Comparison of ENCODE assay signal across 17 cellular contexts in the genomic region with DNA sequence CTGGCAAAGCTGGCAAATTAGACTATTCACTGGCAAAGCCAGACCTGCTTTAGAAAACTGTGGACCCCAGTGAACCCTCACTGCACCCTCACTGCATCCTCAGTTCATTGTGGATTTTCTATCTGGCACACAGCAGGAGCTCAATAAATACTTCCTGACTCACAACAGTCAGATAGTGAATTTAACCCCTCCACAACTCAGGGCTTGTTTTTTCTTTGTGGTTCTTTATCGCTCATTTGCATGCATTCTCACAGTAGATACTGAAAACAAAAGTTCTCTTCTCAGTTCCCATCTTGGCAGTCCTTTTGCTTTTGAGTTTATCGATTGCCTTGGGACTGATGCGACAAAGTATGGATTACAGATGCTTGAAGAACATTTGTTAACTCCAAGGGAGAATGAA.
DNase-seq lines count a peak whose midpoint lies in the region; ATAC-seq and TF ChIP-seq lines count a peak whose summit lies in the region.
"Had no signal": no experiment of that assay in that cellular context is flagged by ENCODE, and none has a peak within 500 bp of the region (broad histone marks: within the 10 kb centered on the region; RNA-seq: fewer than 3 reads in every experiment).

No MANE protein-coding gene starts in this region.

- no peaks in the 10 kb centered on the region for H3K27me3 ChIP-seq in hepatocyte
- H3K27me3 ChIP-seq in aorta (ENCODE audit: control insufficient read depth in 1 of 2, insufficient read depth in 2 of 2, low read length in 1 of 2): no peaks in the 10 kb centered on the region
- H3K27me3 ChIP-seq: cardiac muscle cell, heart left ventricle, suprapubic skin had no signal

- intact Hi-C loops in aorta (cut with DNase I): no loop called here

- H2AFZ ChIP-seq in hepatocyte: no peak overlapping the region
- H2AFZ ChIP-seq: PC-9 had no signal

- no peak for TF ChIP-seq CTCF in hepatocyte (IDR thresholded peaks at IDR 0.05; ENCODE audit: poor library complexity)

- DNase-seq in OCI-M1 (lab: John Stamatoyannopoulos, UW): peak; percentile 53
- no peak for DNase-seq in hippocampal formation (lab: John Stamatoyannopoulos, UW)
- no peak for DNase-seq in activated gamma-delta T cell (lab: John Stamatoyannopoulos, UW)
- no peak for DNase-seq in hepatocyte (ENCODE audit: low spot score)
- no peak for DNase-seq in aorta
- DNase-seq: activated CD4-positive, alpha-beta memory T cell treated with anti-CD3 and anti-CD28 coated beads, Interleukin-2, amount 10 ng/mL, durations not matched to agents 7 days and 5 days; activated T-cell treated with anti-CD3 and anti-CD28 coated beads, Interleukin-2, amount 50 U/mL, for 72 hours; DMS153; heart left ventricle; NCI-H2081 treated with DMSO at 0.1 percent for 48 hours; PC-9; retina had no signal

- H3K4me1 ChIP-seq in hepatocyte (ENCODE audit: insufficient read depth) (no peaks in the 10 kb centered on the region), aorta (ENCODE audit: control insufficient read depth in 1 of 2, insufficient read depth in 2 of 2, low read length in 2 of 2) (no peaks in the 10 kb centered on the region)
- H3K4me1 ChIP-seq: heart left ventricle had no signal

- H4K20me1 ChIP-seq in hepatocyte (ENCODE audit: insufficient read depth, poor library complexity, severe bottlenecking): no peaks in the 10 kb centered on the region

- H3K36me3 ChIP-seq in hepatocyte (replicated peaks; ENCODE audit: insufficient read depth, low read depth) (no peaks in the 10 kb centered on the region), aorta (ENCODE audit: control insufficient read depth in 1 of 2, insufficient read depth in 2 of 2, low read length in 1 of 2) (no peaks in the 10 kb centered on the region)
- H3K36me3 ChIP-seq: cardiac muscle cell, heart left ventricle, suprapubic skin had no signal

- no peaks in the 10 kb centered on the region for H3K9me3 ChIP-seq in hepatocyte (ENCODE audit: low read depth)
- H3K9me3 ChIP-seq in aorta (ENCODE audit: control insufficient read depth, low read length): no peaks in the 10 kb centered on the region
- H3K9me3 ChIP-seq: heart left ventricle, suprapubic skin had no signal

- H3K27ac ChIP-seq in hepatocyte: no peak overlapping the region
- H3K27ac ChIP-seq in aorta (ENCODE audit: low read depth in 1 of 2, low read length in 2 of 2): no peak overlapping the region
- H3K27ac ChIP-seq: cardiac muscle cell, heart left ventricle, PC-9, suprapubic skin had no signal

- no peak overlapping the region for H3K4me2 ChIP-seq in hepatocyte
- H3K4me2 ChIP-seq: PC-9 had no signal

- H3K4me3 ChIP-seq in hepatocyte: no peak overlapping the region
- no peak overlapping the region for H3K4me3 ChIP-seq in aorta (ENCODE audit: low read length in 2 of 2)
- H3K4me3 ChIP-seq: cardiac muscle cell, heart left ventricle, PC-9, suprapubic skin had no signal

- no peaks in the 10 kb centered on the region for H3K79me2 ChIP-seq in hepatocyte

- H3K9me2 ChIP-seq in hepatocyte (replicated peaks; ENCODE audit: insufficient read depth): no peaks in the 10 kb centered on the region

- 79% methylated on average over 3 of the region's 3 CpGs for WGBS in hepatocyte (ENCODE audit: low lambda C conversion rate, missing lambda C conversion rate)
- WGBS in aorta, 2 donors: 94 to 97% methylated on average over 3 of the region's 3 CpGs

- peak; percentile 74 for ATAC-seq in GM18868 (IDR thresholded peaks at IDR 0.05; ENCODE audit: unreplicated experiment)
- ATAC-seq in GM21526 (IDR thresholded peaks at IDR 0.05; ENCODE audit: low FRiP score, unreplicated experiment): peak; percentile 98
- peak; percentile 74 for ATAC-seq in HG03025 (IDR thresholded peaks at IDR 0.05; ENCODE audit: low FRiP score, unreplicated experiment)
- ATAC-seq in aorta (ENCODE audit: low FRiP score): no peak
- ATAC-seq: activated T-cell treated with anti-CD3 and anti-CD28 coated beads, Interleukin-2, amount 50 U/mL, for 72 hours; heart left ventricle had no signal
